In genomic region chr5:39224196-39224754, GRCh38 we compare ENCODE assay signal across 9 cellular contexts. TPM values are rescaled to one million over a fixed set of nuclear protein-coding genes. Genes with fewer than 3 reads are reported as not detected.
DNase-seq lines count a peak whose midpoint lies in the region; ATAC-seq and TF ChIP-seq lines count a peak whose summit lies in the region.
"Had no signal": no experiment of that assay in that cellular context is flagged by ENCODE, and none has a peak within 500 bp of the region (broad histone marks: within the 10 kb centered on the region; RNA-seq: fewer than 3 reads in every experiment).

No MANE protein-coding gene starts in this region.

- intact Hi-C loops in posterior vena cava (cut with DNase I), result no loop called here

- TF ChIP-seq CTCF in fibroblast of pulmonary artery (IDR thresholded peaks at IDR 0.05; ENCODE audit: low read length, missing control alignments), result no peak

- peak; percentile 40 for DNase-seq in GM03348 (ENCODE audit: low spot score)
- DNase-seq in NOMO-1 treated with dmso at 0.1 percent for 144 hours (lab: John Stamatoyannopoulos, UW; ENCODE audit: unreplicated experiment), result peak; percentile 83
- peak; percentile 36 for DNase-seq in fibroblast of pulmonary artery (ENCODE audit: low read depth)
- peak; percentile 81 for DNase-seq in posterior vena cava (ENCODE audit: low spot score)
- DNase-seq in NCI-H2227 (lab: John Stamatoyannopoulos, UW; ENCODE audit: unreplicated experiment), result no peak
- DNase-seq in SHP77 treated with DMSO at 0.1 percent for 48 hours (lab: John Stamatoyannopoulos, UW), result no peak

- no peak overlapping the region for H3K4me3 ChIP-seq in fibroblast of pulmonary artery (replicated peaks; ENCODE audit: low read depth, low read length)

- ATAC-seq in HG03354 (IDR thresholded peaks at IDR 0.05; ENCODE audit: poor library complexity, severe bottlenecking, unreplicated experiment), result no peak
- no peak for ATAC-seq in GM18867 (IDR thresholded peaks at IDR 0.05; ENCODE audit: unreplicated experiment)

RNA-seq across cellular contexts. Expression of gene FYB1, which starts 4.9 kb away (rescaled TPM):
- 10 to 100 TPM; 10.1 to 26.0 TPM for total RNA-seq in posterior vena cava
- total RNA-seq: dermis microvascular lymphatic vessel endothelial cell had no signal

Comparison
In these comparisons a context has a peak if more than half of its experiments do, and no peak if none do; other contexts are left out.
1. DNase-seq: peak in GM03348 (single experiment), NOMO-1 treated with dmso at 0.1 percent for 144 hours (single experiment), fibroblast of pulmonary artery (single experiment) and posterior vena cava (single experiment); none in NCI-H2227 (single experiment) and SHP77 treated with DMSO at 0.1 percent for 48 hours (single experiment).